In genomic region chr22:49825944-49826602, GRCh38 we compare ENCODE assay signal across 8 cellular contexts. TPM values are rescaled to one million over a fixed set of nuclear protein-coding genes. Genes with fewer than 3 reads are reported as not detected.
DNase-seq lines count a peak whose midpoint lies in the region; ATAC-seq and TF ChIP-seq lines count a peak whose summit lies in the region.

No MANE protein-coding gene starts in this region.

- H3K9ac ChIP-seq in PC-3 (ENCODE audit: low read length), result peak overlapping the region; percentile 91

- BruUV-seq in PC-3 (replicated peaks; lab: Mats Ljungman, UMichigan), result TSS peak; percentile 70

- no peaks in the 10 kb centered on the region for H3K9me2 ChIP-seq in PC-3 (replicated peaks; ENCODE audit: low read length)

- H3K27me3 ChIP-seq in PC-3 (ENCODE audit: low read length) (no peaks in the 10 kb centered on the region), iPS DF 6.9 (ENCODE audit: control insufficient read depth, insufficient read depth, low read length) (no peaks in the 10 kb centered on the region)

- H3K36me3 ChIP-seq in PC-3 (ENCODE audit: low read depth, low read length), result peaks cover 13% of the 10 kb centered on the region; the same call in 1 of the 2 replicates
- H3K36me3 ChIP-seq in iPS DF 6.9 (ENCODE audit: control insufficient read depth, insufficient read depth, low read length), result peaks cover 17% of the 10 kb centered on the region

- peak overlapping the region; percentile 99 for H3K4me2 ChIP-seq in PC-3 (ENCODE audit: low read length)

- peaks cover 61% of the 10 kb centered on the region for H3K79me2 ChIP-seq in PC-3 (ENCODE audit: low read length)

- H3K4me3 ChIP-seq in PC-3 (ENCODE audit: low read length), result peak overlapping the region; percentile 95
- H3K4me3 ChIP-seq in iPS DF 6.9 (ENCODE audit: low read length), result peak overlapping the region; percentile 55; the same call in 1 of the 2 replicates

- WGBS in iPS DF 6.9 (ENCODE audit: insufficient coverage, insufficient read length), result no CpG with 5 or more reads among the region's 31 CpGs

- intact Hi-C loops in PC-3 (cut with micrococcal nuclease), result loop anchor here (2.0 kb wide), 1 partner anchor 27 kb away; the partner anchor contains the start of gene ZBED4

- no peaks in the 10 kb centered on the region for H3K9me3 ChIP-seq in PC-3 (ENCODE audit: low read length)
- H3K9me3 ChIP-seq in iPS DF 6.9 (ENCODE audit: control insufficient read depth, insufficient read depth, low read length), result no peaks in the 10 kb centered on the region

- CTCF ChIA-PET in PC-3 (lab: Charles Lee), result no interaction called here

- no peaks in the 10 kb centered on the region for H3F3A ChIP-seq in PC-3 (ENCODE audit: low read length, unreplicated experiment)

- ATAC-seq in PC-3, result peak; percentile 61
- no peak for ATAC-seq in HG03342 (IDR thresholded peaks at IDR 0.05; ENCODE audit: unreplicated experiment)

- peaks cover 35% of the 10 kb centered on the region for H4K20me1 ChIP-seq in PC-3 (ENCODE audit: low read length)

- POLR2A ChIA-PET in PC-3 (lab: Charles Lee; ENCODE audit: unreplicated experiment), result no interaction called here

- TF ChIP-seq CTCF in C4-2B (conservative IDR thresholded peaks at IDR 0.05) (no peak), PC-3 (conservative IDR thresholded peaks at IDR 0.05; ENCODE audit: low read depth, low read length) (no peak)

- peak; percentile 48 for DNase-seq in PC-3
- peak; percentile 61 for DNase-seq in activated gamma-delta T cell treated with Interleukin-2 at 50 U/mL for 16 hours
- no peak for DNase-seq in iPS DF 6.9 (ENCODE audit: low read depth, low spot score)
- peak; percentile 48 to 52 for DNase-seq in stimulated activated CD4-positive, alpha-beta T cell treated with anti-CD3 and anti-CD28 coated beads, Interleukin-15, amount 100 ng/mL, for 48 hours (ENCODE audit: low read depth in 2 of 2)
- no peak for DNase-seq in NCI-H1092 treated with DMSO at 0.1 percent for 48 hours (lab: John Stamatoyannopoulos, UW)
- DNase-seq in GDM1 (lab: John Stamatoyannopoulos, UW), result no peak

- no peak overlapping the region for H2AFZ ChIP-seq in PC-3 (ENCODE audit: low read length)

- H3K27ac ChIP-seq in C4-2B, result peak overlapping the region; percentile 83
- peak overlapping the region; percentile 34 for H3K27ac ChIP-seq in PC-3 (ENCODE audit: low read length)
- H3K27ac ChIP-seq in iPS DF 6.9 (ENCODE audit: low read length), result no peak overlapping the region

- H3K4me1 ChIP-seq in PC-3 (ENCODE audit: insufficient read depth, low read length) (peaks cover 17% of the 10 kb centered on the region), iPS DF 6.9 (ENCODE audit: control insufficient read depth, insufficient read depth, low read length) (peaks cover 4% of the 10 kb centered on the region; the same call in 1 of the 2 replicates)

RNA-seq across cellular contexts. Expression of gene BRD1, which starts 1.6 kb away (rescaled TPM):
- total RNA-seq in PC-3 (2014; rRNA removed), result 19.1 and 23.0 TPM in 2 replicates

RNA-seq across cellular contexts. Expression of gene ZBED4, which starts 27.6 kb away (rescaled TPM):
- total RNA-seq in PC-3 (2014; rRNA removed), result 11.5 and 14.3 TPM in 2 replicates

Comparison
In these comparisons a context has a peak if more than half of its experiments do, and no peak if none do; other contexts are left out.
1. DNase-seq: peak in PC-3 (single experiment), activated gamma-delta T cell treated with Interleukin-2 at 50 U/mL for 16 hours (single experiment) and stimulated activated CD4-positive, alpha-beta T cell treated with anti-CD3 and anti-CD28 coated beads, Interleukin-15, amount 100 ng/mL, for 48 hours (2 of 2); none in iPS DF 6.9 (single experiment), NCI-H1092 treated with DMSO at 0.1 percent for 48 hours (single experiment) and GDM1 (single experiment).